18 cellular contexts compared by ENCODE assay signal in genomic region chr19:50832666-50833065, GRCh38. TPM values are rescaled to one million over a fixed set of nuclear protein-coding genes. Genes with fewer than 3 reads are reported as not detected.
DNase-seq lines count a peak whose midpoint lies in the region; ATAC-seq lines count a peak whose summit lies in the region.
"Had no signal": no experiment of that assay in that cellular context is flagged by ENCODE, and none has a peak within 500 bp of the region (broad histone marks: within the 10 kb centered on the region; RNA-seq: fewer than 3 reads in every experiment).

No MANE protein-coding gene starts in this region.

- DNase-seq in dedifferentiated amniotic fluid mesenchymal stem cell (ENCODE audit: extremely low spot score) (peak; percentile 7), posterior vena cava (ENCODE audit: low spot score) (peak; percentile 72), AML-193 (lab: John Stamatoyannopoulos, UW) (no peak), NCI-H446 treated with DMSO at 0.1 percent for 48 hours (lab: John Stamatoyannopoulos, UW) (no peak), NCI-H1436 treated with DMSO at 0.1 percent for 48 hours (lab: John Stamatoyannopoulos, UW) (no peak)
- DNase-seq: BE2C; CD4-positive, alpha-beta T cell; CD8-positive, alpha-beta memory T cell; DMS 273 treated with DMSO at 0.1 percent for 48 hours; DMS79; EL; GDM1; H9 had no signal

- H3K27me3 Mint-ChIP-seq in stimulated activated memory B cell treated with anti-CD40 and anti-IgM and Interleukin-4, amounts not matched to agents 10 μg/mL and 1 μg/mL and 100 μg/mL, for 72 hours = peaks cover 56% of the 10 kb centered on the region

- intact Hi-C loops in posterior vena cava (cut with DNase I) = no loop called here

- no peaks in the 10 kb centered on the region for H3K9me3 Mint-ChIP-seq in stimulated activated memory B cell treated with anti-CD40 and anti-IgM and Interleukin-4, amounts not matched to agents 10 μg/mL and 1 μg/mL and 100 μg/mL, for 72 hours
- H3K9me3 Mint-ChIP-seq: CD4-positive, alpha-beta T cell; H9 had no signal

- no peak overlapping the region for H3K4me3 Mint-ChIP-seq in stimulated activated memory B cell treated with anti-CD40 and anti-IgM and Interleukin-4, amounts not matched to agents 10 μg/mL and 1 μg/mL and 100 μg/mL, for 72 hours
- H3K4me3 Mint-ChIP-seq: CD4-positive, alpha-beta T cell; CD8-positive, alpha-beta memory T cell; GM23338; H9 had no signal

- peaks cover 23% of the 10 kb centered on the region for H3K4me1 Mint-ChIP-seq in stimulated activated memory B cell treated with anti-CD40 and anti-IgM and Interleukin-4, amounts not matched to agents 10 μg/mL and 1 μg/mL and 100 μg/mL, for 72 hours

- no peak for ATAC-seq in stimulated activated memory B cell treated with anti-CD40 and anti-IgM and Interleukin-4, amounts not matched to agents 10 μg/mL and 1 μg/mL and 100 μg/mL, for 72 hours
- ATAC-seq: GM12878, GM23338, HCT116 had no signal

- H3K36me3 Mint-ChIP-seq in stimulated activated memory B cell treated with anti-CD40 and anti-IgM and Interleukin-4, amounts not matched to agents 10 μg/mL and 1 μg/mL and 100 μg/mL, for 72 hours = no peaks in the 10 kb centered on the region
- H3K36me3 Mint-ChIP-seq: CD8-positive, alpha-beta memory T cell had no signal

- peak overlapping the region; percentile 18 for H3K27ac Mint-ChIP-seq in stimulated activated memory B cell treated with anti-CD40 and anti-IgM and Interleukin-4, amounts not matched to agents 10 μg/mL and 1 μg/mL and 100 μg/mL, for 72 hours
- H3K27ac Mint-ChIP-seq: CD4-positive, alpha-beta T cell; GM23338 had no signal

RNA-seq across cellular contexts. Expression of gene KLK15, which starts 0.7 kb away (rescaled TPM):
- not detected for total RNA-seq in posterior vena cava
- total RNA-seq: CD4-positive, alpha-beta T cell; CD8-positive, alpha-beta memory T cell; GM12878; GM23338; H4; H9 had no signal

RNA-seq across cellular contexts. Expression of gene KLK1, which starts 9.1 kb away (rescaled TPM):
- under 1 TPM in 1 of 2 donors, not detected in 1; 0.67 TPM for total RNA-seq in posterior vena cava
- total RNA-seq: CD4-positive, alpha-beta T cell; H4 had no signal

RNA-seq across cellular contexts. Expression of gene KLK3, which starts 22.0 kb away (rescaled TPM):
- not detected for total RNA-seq in posterior vena cava
- total RNA-seq: CD4-positive, alpha-beta T cell; CD8-positive, alpha-beta memory T cell; GM12878; GM23338; H4; H9 had no signal

RNA-seq across cellular contexts. Expression of gene KLK2, which starts 40.6 kb away (rescaled TPM):
- not detected for total RNA-seq in posterior vena cava
- total RNA-seq: CD4-positive, alpha-beta T cell; CD8-positive, alpha-beta memory T cell; H4; H9 had no signal

RNA-seq across cellular contexts. Expression of gene ACP4, which starts 42.5 kb away (rescaled TPM):
- not detected for total RNA-seq in posterior vena cava
- total RNA-seq: CD4-positive, alpha-beta T cell; CD8-positive, alpha-beta memory T cell; GM12878; GM23338; H4; H9 had no signal

Comparison
In these comparisons a context has a peak if more than half of its experiments do, and no peak if none do; other contexts are left out.
1. DNase-seq: peak in dedifferentiated amniotic fluid mesenchymal stem cell (single experiment) and posterior vena cava (single experiment); none in AML-193 (0 of 2), NCI-H446 treated with DMSO at 0.1 percent for 48 hours (single experiment) and NCI-H1436 treated with DMSO at 0.1 percent for 48 hours (single experiment).